Comparison of ENCODE assay signal across 1 cellular context in the genomic region with DNA sequence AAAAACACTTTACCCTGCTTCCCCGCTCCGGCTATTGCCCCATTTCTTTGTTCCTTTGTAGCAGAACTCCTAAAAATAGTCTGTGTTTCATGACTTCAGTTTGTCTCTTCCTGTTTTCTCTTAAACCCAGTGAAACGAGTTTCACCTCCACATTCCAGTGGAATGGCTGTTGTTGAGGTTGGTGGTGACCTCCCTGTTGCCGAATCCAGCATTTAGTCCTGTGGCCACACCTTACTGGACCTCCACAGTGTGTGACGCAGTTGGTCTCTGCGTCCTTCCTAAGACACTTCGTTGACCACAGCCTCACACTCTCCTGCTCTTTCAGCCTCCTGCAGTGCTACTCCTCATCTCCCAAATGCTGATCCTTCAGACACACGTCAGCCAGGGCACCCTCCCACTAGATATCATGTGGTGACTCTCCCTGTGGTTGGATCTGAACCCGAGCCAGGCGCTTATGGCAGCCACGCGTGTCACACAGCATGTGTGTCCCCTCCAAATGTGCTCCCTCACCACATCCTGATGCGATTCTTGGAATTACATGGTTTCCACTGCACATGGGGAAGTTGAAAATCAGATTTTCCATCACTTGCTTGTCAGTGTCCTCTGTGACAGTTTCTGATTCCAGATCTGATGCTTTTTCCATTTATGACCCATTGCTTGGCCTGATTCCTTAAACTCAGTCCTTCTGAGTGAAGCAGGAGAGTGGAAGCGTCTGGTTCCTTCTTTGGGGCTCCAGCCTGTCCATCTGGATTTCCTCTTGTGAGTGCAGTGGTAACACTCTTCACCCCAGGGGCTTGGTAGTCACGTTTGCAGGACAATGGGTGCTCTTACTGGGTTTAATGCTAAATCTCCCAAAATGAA.
TF ChIP-seq lines count a peak whose summit lies in the region.

No MANE protein-coding gene starts in this region.

TF ChIP-seq in HepG2, 621 proteins besides CTCF, POLR2A, EP300 and RAD21 (continued from another document):
- TF ChIP-seq, protein P1, sequence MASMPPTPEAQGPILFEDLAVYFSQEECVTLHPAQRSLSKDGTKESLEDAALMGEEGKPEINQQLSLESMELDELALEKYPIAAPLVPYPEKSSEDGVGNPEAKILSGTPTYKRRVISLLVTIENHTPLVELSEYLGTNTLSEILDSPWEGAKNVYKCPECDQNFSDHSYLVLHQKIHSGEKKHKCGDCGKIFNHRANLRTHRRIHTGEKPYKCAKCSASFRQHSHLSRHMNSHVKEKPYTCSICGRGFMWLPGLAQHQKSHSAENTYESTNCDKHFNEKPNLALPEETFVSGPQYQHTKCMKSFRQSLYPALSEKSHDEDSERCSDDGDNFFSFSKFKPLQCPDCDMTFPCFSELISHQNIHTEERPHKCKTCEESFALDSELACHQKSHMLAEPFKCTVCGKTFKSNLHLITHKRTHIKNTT (CRISPR knock-in tag; IDR thresholded peaks at IDR 0.05) = no peak
